1 cellular context compared by ENCODE assay signal in the genomic region with DNA sequence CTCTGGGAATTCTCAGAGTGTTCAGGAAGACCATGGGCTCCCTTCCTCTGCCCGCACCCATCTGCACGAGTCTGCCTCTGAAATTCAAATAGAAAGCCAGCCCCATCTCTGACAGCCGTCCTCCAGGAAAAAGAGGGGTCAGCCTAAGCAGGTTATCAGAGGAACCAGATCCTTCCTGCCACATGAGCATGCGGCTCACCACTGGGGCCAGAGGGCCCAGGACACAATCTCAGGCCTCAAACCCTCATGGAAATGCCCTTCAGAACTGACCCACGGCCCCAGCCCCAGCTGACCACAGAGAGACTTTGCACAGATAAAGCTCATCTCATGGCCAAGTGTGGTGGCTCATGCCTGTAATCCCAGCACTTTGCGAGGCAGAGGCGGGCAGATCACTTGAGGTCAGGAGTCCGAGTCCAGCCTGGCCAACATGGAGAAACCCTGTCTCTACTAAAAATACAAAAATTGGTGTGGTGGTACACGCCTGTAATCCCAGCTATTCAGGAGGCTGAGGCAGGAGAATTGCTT.
TF ChIP-seq lines count a peak whose summit lies in the region.

No MANE protein-coding gene starts in this region.

TF ChIP-seq in endothelial cell of umbilical vein, 7 proteins besides CTCF, POLR2A, EP300 and RAD21:
- TF ChIP-seq POLR2AphosphoS5 (IDR thresholded peaks at IDR 0.05; ENCODE audit: insufficient read depth, low read depth, low read length): peak; percentile 98
- TF ChIP-seq EZH2 (IDR thresholded peaks at IDR 0.05; ENCODE audit: borderline replicate concordance, low read depth, low read length, severe bottlenecking): no peak
- TF ChIP-seq, protein P1, sequence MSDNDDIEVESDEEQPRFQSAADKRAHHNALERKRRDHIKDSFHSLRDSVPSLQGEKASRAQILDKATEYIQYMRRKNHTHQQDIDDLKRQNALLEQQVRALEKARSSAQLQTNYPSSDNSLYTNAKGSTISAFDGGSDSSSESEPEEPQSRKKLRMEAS (IDR thresholded peaks at IDR 0.05; ENCODE audit: insufficient read depth, insufficient read length): peak; percentile 57
- peak; percentile 47 for TF ChIP-seq FOS (IDR thresholded peaks at IDR 0.05; ENCODE audit: borderline replicate concordance, insufficient read depth, low read length)
- peak; percentile 51 for TF ChIP-seq JUN (IDR thresholded peaks at IDR 0.05; ENCODE audit: borderline replicate concordance, insufficient read depth, insufficient read length, low read depth)
- TF ChIP-seq MYC (IDR thresholded peaks at IDR 0.05; ENCODE audit: low read depth, low read length): peak; percentile 86
- peak; percentile 97 for TF ChIP-seq GATA2 (IDR thresholded peaks at IDR 0.05; ENCODE audit: insufficient read depth, insufficient read length, low read depth, low read length)
